In genomic region chr1:8315573-8316475, GRCh38 we compare ENCODE assay signal across 1 cellular context.
TF ChIP-seq lines count a peak whose summit lies in the region.

No MANE protein-coding gene starts in this region.

TF ChIP-seq in HepG2, 621 proteins besides CTCF, POLR2A, EP300 and RAD21 (continued from another document):
- TF ChIP-seq PATZ1 (CRISPR knock-in tag; IDR thresholded peaks at IDR 0.05) (0 out of 2 replicates have a peak, but pooled peaks have one; percentile 27), YY1 (IDR thresholded peaks at IDR 0.05; ENCODE audit: insufficient read depth, insufficient replicate concordance, low read depth, low read length) (peak; percentile 7), EHMT2 (IDR thresholded peaks at IDR 0.05; ENCODE audit: borderline replicate concordance, low read depth, low read length) (no peak), GTF3A (CRISPR knock-in tag; conservative IDR thresholded peaks at IDR 0.05) (no peak), ZBTB7B (CRISPR knock-in tag; IDR thresholded peaks at IDR 0.05) (0 out of 2 replicates have a peak, but pooled peaks have one; percentile 37), RARA (CRISPR knock-in tag; IDR thresholded peaks at IDR 0.05) (0 out of 2 replicates have a peak, but pooled peaks have one; percentile 32), NFYB (CRISPR knock-in tag; IDR thresholded peaks at IDR 0.05) (peak; percentile 43), DPF2 (CRISPR knock-in tag; IDR thresholded peaks at IDR 0.05; ENCODE audit: borderline replicate concordance, low read depth) (peak; percentile 23; the same call in 1 of the 2 replicates), ZNF124 (CRISPR knock-in tag; IDR thresholded peaks at IDR 0.05) (no peak), ZMYM4 (CRISPR knock-in tag; IDR thresholded peaks at IDR 0.05) (peak; percentile 32; the same call in 1 of the 2 replicates), CBX5 (CRISPR knock-in tag; IDR thresholded peaks at IDR 0.05; ENCODE audit: borderline replicate concordance) (no peak), HNF4A (CRISPR knock-in tag; IDR thresholded peaks at IDR 0.05) (peak; percentile 91), LRRFIP1 (CRISPR knock-in tag; conservative IDR thresholded peaks at IDR 0.05) (no peak), GATAD2A (CRISPR knock-in tag; IDR thresholded peaks at IDR 0.05) (peak; percentile 68), SETDB1 (CRISPR knock-in tag; IDR thresholded peaks at IDR 0.05; ENCODE audit: borderline replicate concordance) (0 out of 2 replicates have a peak, but pooled peaks have one; percentile 57), ATF6 (CRISPR knock-in tag; conservative IDR thresholded peaks at IDR 0.05) (no peak), ZNF609 (CRISPR knock-in tag; IDR thresholded peaks at IDR 0.05; ENCODE audit: borderline replicate concordance) (0 out of 2 replicates have a peak, but pooled peaks have one; percentile 24), ZFX (CRISPR knock-in tag; IDR thresholded peaks at IDR 0.05; ENCODE audit: low read depth) (0 out of 2 replicates have a peak, but pooled peaks have one; percentile 37), BRD4 (CRISPR knock-in tag; IDR thresholded peaks at IDR 0.05) (0 out of 2 replicates have a peak, but pooled peaks have one; percentile 43)
